In genomic region chrX:107683931-107684330, GRCh38 we compare ENCODE assay signal across 14 cellular contexts. TPM values are rescaled to one million over a fixed set of nuclear protein-coding genes. Genes with fewer than 3 reads are reported as not detected.
DNase-seq lines count a peak whose midpoint lies in the region; ATAC-seq and TF ChIP-seq lines count a peak whose summit lies in the region.
"Had no signal": no experiment of that assay in that cellular context is flagged by ENCODE, and none has a peak within 500 bp of the region (broad histone marks: within the 10 kb centered on the region; RNA-seq: fewer than 3 reads in every experiment).

No MANE protein-coding gene starts in this region.

- no peak for DNase-seq in CD4-positive, alpha-beta memory T cell
- DNase-seq in RWPE1 (ENCODE audit: low spot score), result no peak
- no peak for DNase-seq in esophagus squamous epithelium (lab: John Stamatoyannopoulos, UW)
- no peak for DNase-seq in stomach
- no peak for DNase-seq in LoVo (ENCODE audit: low spot score)
- no peak for DNase-seq in NCI-H2227 (lab: John Stamatoyannopoulos, UW; ENCODE audit: unreplicated experiment)
- DNase-seq: activated effector memory CD4-positive, alpha-beta T cell treated with Interleukin-2 at 50 U/mL for 16 hours; CD8-positive, alpha-beta memory T cell; foreskin melanocyte; NCI-H1930; NCI-H526 treated with DMSO at 0.1 percent for 48 hours; T-helper 9 cell had no signal

- no peak for ATAC-seq in GM19452 (IDR thresholded peaks at IDR 0.05; ENCODE audit: unreplicated experiment)

- intact Hi-C loops in CD4-positive, alpha-beta memory T cell (cut with micrococcal nuclease), result no loop called here
- intact Hi-C loops in esophagus squamous epithelium (cut with DNase I), result no loop called here
- intact Hi-C loops in stomach (cut with DNase I; ENCODE audit: low total_unique reads), result no loop called here

- TF ChIP-seq CTCF in RWPE1 (conservative IDR thresholded peaks at IDR 0.05; ENCODE audit: low read depth) (no peak), esophagus squamous epithelium (IDR thresholded peaks at IDR 0.05) (no peak), stomach (IDR thresholded peaks at IDR 0.05) (no peak)

- no peaks in the 10 kb centered on the region for H3K27me3 ChIP-seq in CD4-positive, alpha-beta memory T cell (ENCODE audit: insufficient read depth, low read length)
- no peaks in the 10 kb centered on the region for H3K27me3 ChIP-seq in esophagus squamous epithelium
- peaks cover 0 to 3% (median 0%) of the 10 kb centered on the region in 3 donors for H3K27me3 ChIP-seq in stomach

- H3K9me3 Mint-ChIP-seq in CD4-positive, alpha-beta memory T cell, result no peaks in the 10 kb centered on the region
- H3K9me3 Mint-ChIP-seq: CD8-positive, alpha-beta memory T cell had no signal

- WGBS in esophagus squamous epithelium, 2 donors, result 64 to 83% methylated on average over 3 of the region's 3 CpGs
- WGBS in stomach, 5 donors, result 73 to 94% (median 78%) methylated on average over 3 of the region's 3 CpGs

- POLR2A ChIA-PET in CD4-positive, alpha-beta memory T cell (lab: Charles Lee; ENCODE audit: partially characterized antibody), result interaction anchor here (1.2 to 20.8 kb wide), 4 partner anchors 7 to 361 kb away, joined by 3 to 1740 read pairs (median 20); partner anchors contain the start of gene VSIG1
- POLR2A ChIA-PET in RWPE1 (lab: Yijun Ruan, JAX; ENCODE audit: low non-redundant PET), result no interaction called here

- no peaks in the 10 kb centered on the region for H3K27me3 Mint-ChIP-seq in CD4-positive, alpha-beta memory T cell

- no peaks in the 10 kb centered on the region for H3K36me3 Mint-ChIP-seq in CD4-positive, alpha-beta memory T cell
- H3K36me3 Mint-ChIP-seq: CD8-positive, alpha-beta memory T cell had no signal

- H3K4me3 Mint-ChIP-seq in CD4-positive, alpha-beta memory T cell, result peak overlapping the region in 3 of 8 donors; percentile 11 to 41 (median 39)
- H3K4me3 Mint-ChIP-seq: CD8-positive, alpha-beta memory T cell; endodermal cell had no signal

- peaks cover 49% of the 10 kb centered on the region for H3K4me1 ChIP-seq in CD4-positive, alpha-beta memory T cell (ENCODE audit: insufficient read depth, low read length)
- H3K4me1 ChIP-seq in esophagus squamous epithelium (peaks cover 0 to 77% (median 41%) of the 10 kb centered on the region in 3 donors), stomach (peaks cover 21 to 42% (median 30%) of the 10 kb centered on the region in 4 donors)

- H3K4me3 ChIP-seq in CD4-positive, alpha-beta memory T cell (ENCODE audit: low read length in 2 of 2), result no peak overlapping the region
- H3K4me3 ChIP-seq in esophagus squamous epithelium, result no peak overlapping the region
- no peak overlapping the region for H3K4me3 ChIP-seq in stomach

- H3K27ac Mint-ChIP-seq in CD4-positive, alpha-beta memory T cell, result peak overlapping the region in 6 of 7 donors; percentile 35 to 85 (median 71)
- H3K27ac Mint-ChIP-seq: endodermal cell had no signal

- H3K4me1 Mint-ChIP-seq in CD4-positive, alpha-beta memory T cell, result peaks cover 30 to 69% (median 51%) of the 10 kb centered on the region in 4 donors

- H3K9me3 ChIP-seq in CD4-positive, alpha-beta memory T cell (ENCODE audit: control insufficient read depth in 1 of 2, low read length in 2 of 2), result no peaks in the 10 kb centered on the region
- H3K9me3 ChIP-seq in esophagus squamous epithelium, result no peaks in the 10 kb centered on the region
- no peaks in the 10 kb centered on the region for H3K9me3 ChIP-seq in stomach

- no peak for TF ChIP-seq EP300 in stomach (IDR thresholded peaks at IDR 0.05)

- no peaks in the 10 kb centered on the region for H3K36me3 ChIP-seq in CD4-positive, alpha-beta memory T cell (ENCODE audit: insufficient read depth, low read length)
- H3K36me3 ChIP-seq in esophagus squamous epithelium (no peaks in the 10 kb centered on the region), stomach (no peaks in the 10 kb centered on the region)

- TF ChIP-seq POLR2A in esophagus squamous epithelium (IDR thresholded peaks at IDR 0.05), result no peak
- no peak for TF ChIP-seq POLR2A in stomach (IDR thresholded peaks at IDR 0.05)

- CTCF ChIA-PET in CD4-positive, alpha-beta memory T cell (lab: Charles Lee; ENCODE audit: partially characterized antibody), result interaction anchor here (1.3 to 1.5 kb wide), 2 partner anchors 11 to 93 kb away, joined by 3 to 7 read pairs; partner anchors contain the start of gene NCBP2L
- CTCF ChIA-PET in RWPE1 (lab: Yijun Ruan, JAX), result interaction anchor here (1.5 kb wide), 1 partner anchor 93 kb away, joined by 3 read pairs; the partner anchor contains the start of gene NCBP2L

- H3K27ac ChIP-seq in CD4-positive, alpha-beta memory T cell (ENCODE audit: low read depth, low read length), result no peak overlapping the region
- H3K27ac ChIP-seq in RWPE1, result peak overlapping the region; percentile 94
- H3K27ac ChIP-seq in esophagus squamous epithelium, result peak overlapping the region; percentile 65 to 87 (median 82)
- peak overlapping the region; percentile 69 to 83 (median 80) for H3K27ac ChIP-seq in stomach

RNA-seq across cellular contexts. Expression of gene PRPS1, which starts 55.6 kb away (rescaled TPM):
- total RNA-seq in CD4-positive, alpha-beta memory T cell, result 10 to 100 TPM; 56.1 to 61.3 TPM
- 10 to 100 TPM; 53.4 to 61.9 TPM for polyA plus RNA-seq in CD4-positive, alpha-beta memory T cell
- total RNA-seq in esophagus squamous epithelium (10 to 100 TPM in 3 of 4 donors, 1 to 10 TPM in 1; 9.1 to 18.1 (median 16.5) TPM), stomach (10 to 100 TPM in 4 of 5 donors, 1 to 10 TPM in 1; 1.2 to 46.4 (median 20.4) TPM)
- polyA plus RNA-seq in stomach, result 10 to 100 TPM; 10.3 to 19.9 (median 18.6) TPM
